Comparison of ENCODE assay signal across 8 cellular contexts in genomic region chr6:41682056-41682477, GRCh38. TPM values are rescaled to one million over a fixed set of nuclear protein-coding genes. Genes with fewer than 3 reads are reported as not detected.
DNase-seq lines count a peak whose midpoint lies in the region; ATAC-seq and TF ChIP-seq lines count a peak whose summit lies in the region.

No MANE protein-coding gene starts in this region.

- H3K27me3 Mint-ChIP-seq in naive thymus-derived CD8-positive, alpha-beta T cell, result peaks cover 0 to 5% (median 1%) of the 10 kb centered on the region in 5 donors

- peak; percentile 99 for TF ChIP-seq RAD21 in Ishikawa (IDR thresholded peaks at IDR 0.05; ENCODE audit: low read depth)

- ATAC-seq in GM18502 (IDR thresholded peaks at IDR 0.05; ENCODE audit: poor library complexity, unreplicated experiment) (peak; percentile 50), esophagus mucosa (peak; percentile 88)
- peak; percentile 69 to 71 for ATAC-seq in naive thymus-derived CD8-positive, alpha-beta T cell

- H3K36me3 Mint-ChIP-seq in naive thymus-derived CD8-positive, alpha-beta T cell, result peaks cover 0 to 6% (median 0%) of the 10 kb centered on the region in 3 donors

- H3K9me3 Mint-ChIP-seq in naive thymus-derived CD8-positive, alpha-beta T cell, result no peaks in the 10 kb centered on the region

- peak; percentile 33; the same call in 1 of the 2 replicates for TF ChIP-seq EP300 in Ishikawa (IDR thresholded peaks at IDR 0.05; ENCODE audit: borderline replicate concordance)

- H3K27ac Mint-ChIP-seq in naive thymus-derived CD8-positive, alpha-beta T cell, result peak overlapping the region in 2 of 10 donors; percentile 25 to 75

- POLR2A ChIA-PET in naive thymus-derived CD8-positive, alpha-beta T cell (lab: Charles Lee), result interaction anchor here (1.7 kb wide), 1 partner anchor 79 kb away, joined by 4 read pairs; no protein-coding TSS in a partner anchor

- DNase-seq in 8988T, result peak; percentile 97
- DNase-seq in OCI-M2 (lab: John Stamatoyannopoulos, UW; ENCODE audit: unreplicated experiment), result peak; percentile 68
- DNase-seq in activated T-cell treated with anti-CD3 and anti-CD28 coated beads for 24 hours (ENCODE audit: low read depth), result peak; percentile 60
- peak; percentile 41 to 84 (median 61) for DNase-seq in naive thymus-derived CD8-positive, alpha-beta T cell
- peak; percentile 42 to 63 for DNase-seq in stimulated activated CD8-positive, alpha-beta memory T cell treated with anti-CD3 and anti-CD28 coated beads, Interleukin-7, amount 100 ng/mL, for 48 hours (ENCODE audit: extremely low read depth in 1 of 2, low read depth in 1 of 2)

- peak overlapping the region in 7 of 10 donors; percentile 4 to 82 (median 76) for H3K4me3 Mint-ChIP-seq in naive thymus-derived CD8-positive, alpha-beta T cell

- peaks cover 6 to 18% (median 11%) of the 10 kb centered on the region in 4 donors for H3K4me1 Mint-ChIP-seq in naive thymus-derived CD8-positive, alpha-beta T cell

TF ChIP-seq in Ishikawa, 13 proteins besides CTCF, POLR2A, EP300 and RAD21:
- TF ChIP-seq MAX (IDR thresholded peaks at IDR 0.05) (0 out of 2 replicates have a peak, but pooled peaks have one; percentile 9), TAF1 (IDR thresholded peaks at IDR 0.05; ENCODE audit: low read depth) (no peak), TCF12 (IDR thresholded peaks at IDR 0.05; ENCODE audit: low read depth) (peak; percentile 58; the same call in 1 of the 2 replicates), TEAD4 (IDR thresholded peaks at IDR 0.05) (peak; percentile 88), EGR1 (IDR thresholded peaks at IDR 0.05) (no peak), ZBTB7A (IDR thresholded peaks at IDR 0.05; ENCODE audit: low read depth) (peak; percentile 38; the same call in 1 of the 2 replicates), FOXM1 (IDR thresholded peaks at IDR 0.05; ENCODE audit: borderline replicate concordance, low read depth) (peak; percentile 19; the same call in 1 of the 2 replicates), USF1 (IDR thresholded peaks at IDR 0.05) (no peak), YY1 (IDR thresholded peaks at IDR 0.05; ENCODE audit: low read depth) (0 out of 2 replicates have a peak, but pooled peaks have one; percentile 27)
TF ChIP-seq in Ishikawa: peak in this region for 6.

RNA-seq across cellular contexts. Expression of gene MDFI, which starts 43.8 kb away (rescaled TPM):
- total RNA-seq in esophagus mucosa, result 47.1 TPM
- total RNA-seq in naive thymus-derived CD8-positive, alpha-beta T cell, result not detected
- not detected for polyA plus RNA-seq in naive thymus-derived CD8-positive, alpha-beta T cell

RNA-seq across cellular contexts. Expression of gene TFEB, which starts 53.3 kb away (rescaled TPM):
- total RNA-seq in esophagus mucosa, result 10.9 TPM
- total RNA-seq in naive thymus-derived CD8-positive, alpha-beta T cell, result 10 to 100 TPM in 1 of 2 experiments, 1 to 10 TPM in 1; 9.2 to 10.8 TPM
- 1 to 10 TPM; 2.6 to 9.4 (median 6.1) TPM for polyA plus RNA-seq in naive thymus-derived CD8-positive, alpha-beta T cell

Comparison
In these comparisons a context has a peak if more than half of its experiments do, and no peak if none do; other contexts are left out.
1. Peak in every context shown above with its lines: DNase-seq and ATAC-seq.
2. RNA of gene MDFI, which starts 43.8 kb away (total RNA-seq): 47.1 TPM in esophagus mucosa (single experiment); not detected in naive thymus-derived CD8-positive, alpha-beta T cell; every median in the first group is over 10 times any median in the second.